1 cellular context compared by ENCODE assay signal in the genomic region with DNA sequence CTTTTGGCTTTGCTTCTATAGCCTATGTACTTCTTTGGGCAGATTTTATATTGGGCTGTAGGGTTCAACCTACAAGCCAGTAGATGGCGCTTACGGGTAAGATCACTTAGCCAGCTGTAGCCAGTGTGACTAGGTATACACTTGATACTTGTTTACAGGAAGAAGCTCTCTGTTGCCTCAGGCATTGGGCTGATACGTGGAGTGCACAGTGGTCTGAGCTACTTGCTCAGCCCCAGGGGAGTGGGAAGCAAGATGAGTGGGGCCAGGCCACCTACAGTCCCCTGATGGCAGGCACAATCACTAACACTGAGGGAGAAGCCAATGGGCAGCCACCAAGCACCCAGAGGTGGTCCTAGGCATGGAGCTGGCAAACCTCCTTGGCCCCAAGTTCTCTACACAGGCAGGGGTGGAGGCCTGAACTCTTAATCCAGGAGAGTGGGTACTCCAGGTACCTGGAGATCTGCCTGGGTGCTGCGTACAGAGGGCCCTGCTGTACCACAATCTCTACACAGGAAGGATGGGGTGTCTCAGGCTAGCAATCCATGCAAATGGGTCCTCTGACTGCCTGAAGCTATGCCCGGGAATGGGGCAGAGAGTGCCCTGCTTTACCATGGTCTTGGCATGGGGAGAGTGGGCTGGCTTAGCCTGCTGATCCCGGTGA.
TF ChIP-seq lines count a peak whose summit lies in the region.

No MANE protein-coding gene starts in this region.

TF ChIP-seq in GM23338, 12 proteins besides CTCF, POLR2A, EP300 and RAD21 (continued from another document):
- TF ChIP-seq, protein P1, sequence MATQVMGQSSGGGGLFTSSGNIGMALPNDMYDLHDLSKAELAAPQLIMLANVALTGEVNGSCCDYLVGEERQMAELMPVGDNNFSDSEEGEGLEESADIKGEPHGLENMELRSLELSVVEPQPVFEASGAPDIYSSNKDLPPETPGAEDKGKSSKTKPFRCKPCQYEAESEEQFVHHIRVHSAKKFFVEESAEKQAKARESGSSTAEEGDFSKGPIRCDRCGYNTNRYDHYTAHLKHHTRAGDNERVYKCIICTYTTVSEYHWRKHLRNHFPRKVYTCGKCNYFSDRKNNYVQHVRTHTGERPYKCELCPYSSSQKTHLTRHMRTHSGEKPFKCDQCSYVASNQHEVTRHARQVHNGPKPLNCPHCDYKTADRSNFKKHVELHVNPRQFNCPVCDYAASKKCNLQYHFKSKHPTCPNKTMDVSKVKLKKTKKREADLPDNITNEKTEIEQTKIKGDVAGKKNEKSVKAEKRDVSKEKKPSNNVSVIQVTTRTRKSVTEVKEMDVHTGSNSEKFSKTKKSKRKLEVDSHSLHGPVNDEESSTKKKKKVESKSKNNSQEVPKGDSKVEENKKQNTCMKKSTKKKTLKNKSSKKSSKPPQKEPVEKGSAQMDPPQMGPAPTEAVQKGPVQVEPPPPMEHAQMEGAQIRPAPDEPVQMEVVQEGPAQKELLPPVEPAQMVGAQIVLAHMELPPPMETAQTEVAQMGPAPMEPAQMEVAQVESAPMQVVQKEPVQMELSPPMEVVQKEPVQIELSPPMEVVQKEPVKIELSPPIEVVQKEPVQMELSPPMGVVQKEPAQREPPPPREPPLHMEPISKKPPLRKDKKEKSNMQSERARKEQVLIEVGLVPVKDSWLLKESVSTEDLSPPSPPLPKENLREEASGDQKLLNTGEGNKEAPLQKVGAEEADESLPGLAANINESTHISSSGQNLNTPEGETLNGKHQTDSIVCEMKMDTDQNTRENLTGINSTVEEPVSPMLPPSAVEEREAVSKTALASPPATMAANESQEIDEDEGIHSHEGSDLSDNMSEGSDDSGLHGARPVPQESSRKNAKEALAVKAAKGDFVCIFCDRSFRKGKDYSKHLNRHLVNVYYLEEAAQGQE (IDR thresholded peaks at IDR 0.05; ENCODE audit: unreplicated experiment), result no peak
- TF ChIP-seq POLR2AphosphoS5 (IDR thresholded peaks at IDR 0.05; ENCODE audit: low read depth), result no peak
